In genomic region chr20:36150847-36151539, GRCh38 we compare ENCODE assay signal across 1 cellular context.
A peak's percentile ranks its signal among the peaks of the same experiment; 100 is the strongest.
TF ChIP-seq lines count a peak whose summit lies in the region.

No MANE protein-coding gene starts in this region.

TF ChIP-seq in HepG2, 621 proteins besides CTCF, POLR2A, EP300 and RAD21 (continued from another document and continues in another):
- TF ChIP-seq HNF1B (CRISPR knock-in tag; IDR thresholded peaks at IDR 0.05) (peak; percentile 96), U2AF2 (IDR thresholded peaks at IDR 0.05; ENCODE audit: low read depth, low read length) (no peak), PBX3 (CRISPR knock-in tag; IDR thresholded peaks at IDR 0.05; ENCODE audit: borderline replicate concordance) (no peak), ZBTB26 (CRISPR knock-in tag; IDR thresholded peaks at IDR 0.05; ENCODE audit: borderline replicate concordance) (peak; percentile 19; the same call in 1 of the 2 replicates), DZIP1 (CRISPR knock-in tag; IDR thresholded peaks at IDR 0.05) (0 out of 2 replicates have a peak, but pooled peaks have one; percentile 36), ATF2 (CRISPR knock-in tag; IDR thresholded peaks at IDR 0.05) (0 out of 2 replicates have a peak, but pooled peaks have one; percentile 35), POLR2AphosphoS2 (IDR thresholded peaks at IDR 0.05; ENCODE audit: low read depth, low read length) (no peak), HOMEZ (CRISPR knock-in tag; IDR thresholded peaks at IDR 0.05; ENCODE audit: low read depth) (no peak; the same call in 1 of the 2 replicates), SKIL (CRISPR knock-in tag; IDR thresholded peaks at IDR 0.05; ENCODE audit: borderline replicate concordance) (0 out of 2 replicates have a peak, but pooled peaks have one; percentile 43), TRAFD1 (CRISPR knock-in tag; IDR thresholded peaks at IDR 0.05; ENCODE audit: borderline replicate concordance) (no peak; the same call in none of the 2 replicates), TFE3 (CRISPR knock-in tag; IDR thresholded peaks at IDR 0.05) (peak; percentile 54; the same call in 1 of the 2 replicates), ZFY (CRISPR knock-in tag; IDR thresholded peaks at IDR 0.05) (peak; percentile 56), SOX13 (IDR thresholded peaks at IDR 0.05) (no peak; the same call in 1 of the 2 replicates), SOX13 (CRISPR knock-in tag; conservative IDR thresholded peaks at IDR 0.05 in 1 of 2, IDR thresholded peaks at IDR 0.05 in 1 of 2) (peak in 1 of 2 experiments; percentile 66; a peak in 1 of 4 replicates), ZNF777 (CRISPR knock-in tag; IDR thresholded peaks at IDR 0.05) (no peak), DDIT3 (CRISPR knock-in tag; IDR thresholded peaks at IDR 0.05) (0 out of 2 replicates have a peak, but pooled peaks have one; percentile 68), HOXA3 (CRISPR knock-in tag; IDR thresholded peaks at IDR 0.05) (peak; percentile 74), NR0B2 (CRISPR knock-in tag; IDR thresholded peaks at IDR 0.05) (0 out of 2 replicates have a peak, but pooled peaks have one; percentile 71), ZNF652 (CRISPR knock-in tag; IDR thresholded peaks at IDR 0.05; ENCODE audit: borderline replicate concordance, low read depth) (peak; percentile 39; the same call in 1 of the 2 replicates), CREB1 (IDR thresholded peaks at IDR 0.05) (no peak), CREB1 (CRISPR knock-in tag; IDR thresholded peaks at IDR 0.05) (no peak), TSC22D2 (CRISPR knock-in tag; IDR thresholded peaks at IDR 0.05; ENCODE audit: borderline replicate concordance) (0 out of 2 replicates have a peak, but pooled peaks have one; percentile 59), BRD4 (CRISPR knock-in tag; IDR thresholded peaks at IDR 0.05) (no peak), GATAD2A (CRISPR knock-in tag; IDR thresholded peaks at IDR 0.05) (peak; percentile 95), ZNF788 (CRISPR knock-in tag; IDR thresholded peaks at IDR 0.05; ENCODE audit: borderline replicate concordance) (peak; percentile 74; the same call in 1 of the 2 replicates), THAP9 (CRISPR knock-in tag; IDR thresholded peaks at IDR 0.05; ENCODE audit: borderline replicate concordance) (peak; percentile 26; the same call in 1 of the 2 replicates), POGZ (CRISPR knock-in tag; IDR thresholded peaks at IDR 0.05) (no peak; the same call in 1 of the 2 replicates), KLF15 (CRISPR knock-in tag; IDR thresholded peaks at IDR 0.05; ENCODE audit: borderline replicate concordance) (peak; percentile 69; the same call in 1 of the 2 replicates), ZFP1 (CRISPR knock-in tag; IDR thresholded peaks at IDR 0.05) (peak; percentile 30; the same call in 1 of the 2 replicates), KLF16 (CRISPR knock-in tag; IDR thresholded peaks at IDR 0.05) (peak in 1 of 2 experiments; percentile 37; a peak in 2 of 4 replicates)
